ENCODE assay signal across 1 cellular context in genomic region chr6:52598123-52598823, GRCh38.
A peak's percentile ranks its signal among the peaks of the same experiment; 100 is the strongest.
TF ChIP-seq lines count a peak whose summit lies in the region.

No MANE protein-coding gene starts in this region.

TF ChIP-seq in HepG2, 621 proteins besides CTCF, POLR2A, EP300 and RAD21 (continued from another document and continues in another):
- no peak for TF ChIP-seq FOXO4 (CRISPR knock-in tag; conservative IDR thresholded peaks at IDR 0.05)
- no peak for TF ChIP-seq DZIP1 (CRISPR knock-in tag; IDR thresholded peaks at IDR 0.05)
- TF ChIP-seq MXD3 (CRISPR knock-in tag; IDR thresholded peaks at IDR 0.05): 0 out of 2 replicates have a peak, but pooled peaks have one; percentile 21
- TF ChIP-seq ATF4 (CRISPR knock-in tag; IDR thresholded peaks at IDR 0.05): peak in 1 of 2 experiments; percentile 50; a peak in 1 of 4 replicates
- peak; percentile 45; the same call in 1 of the 2 replicates for TF ChIP-seq ZBTB14 (CRISPR knock-in tag; IDR thresholded peaks at IDR 0.05)
- peak; percentile 23; the same call in 1 of the 2 replicates for TF ChIP-seq SKIL (CRISPR knock-in tag; IDR thresholded peaks at IDR 0.05; ENCODE audit: borderline replicate concordance)
- TF ChIP-seq ZNF142 (CRISPR knock-in tag; IDR thresholded peaks at IDR 0.05): no peak; the same call in 1 of the 2 replicates
- no peak for TF ChIP-seq ZNF589 (CRISPR knock-in tag; conservative IDR thresholded peaks at IDR 0.05)
- no peak for TF ChIP-seq TRIM24 (CRISPR knock-in tag; IDR thresholded peaks at IDR 0.05)
- peak; percentile 67; the same call in 1 of the 2 replicates for TF ChIP-seq FOXK2 (IDR thresholded peaks at IDR 0.05)
- no peak for TF ChIP-seq NFE2L1 (CRISPR knock-in tag; IDR thresholded peaks at IDR 0.05; ENCODE audit: borderline replicate concordance)
- no peak for TF ChIP-seq RFX1 (IDR thresholded peaks at IDR 0.05)
- TF ChIP-seq RBFOX2 (IDR thresholded peaks at IDR 0.05; ENCODE audit: low read depth, low read length): peak; percentile 78
- TF ChIP-seq RXRA (CRISPR knock-in tag; IDR thresholded peaks at IDR 0.05): peak; percentile 62
- TF ChIP-seq ZNF724P (CRISPR knock-in tag; IDR thresholded peaks at IDR 0.05; ENCODE audit: borderline replicate concordance): no peak
- peak; percentile 83; the same call in 1 of the 2 replicates for TF ChIP-seq RFXAP (CRISPR knock-in tag; IDR thresholded peaks at IDR 0.05; ENCODE audit: borderline replicate concordance)
- TF ChIP-seq MTF2 (CRISPR knock-in tag; IDR thresholded peaks at IDR 0.05; ENCODE audit: borderline replicate concordance): no peak
- no peak for TF ChIP-seq NCOA5 (CRISPR knock-in tag; IDR thresholded peaks at IDR 0.05)
- TF ChIP-seq ZNF3 (CRISPR knock-in tag; IDR thresholded peaks at IDR 0.05): no peak
- 0 out of 2 replicates have a peak, but pooled peaks have one; percentile 77 for TF ChIP-seq ZNF256 (CRISPR knock-in tag; conservative IDR thresholded peaks at IDR 0.05)
- no peak for TF ChIP-seq ZNF670 (CRISPR knock-in tag; IDR thresholded peaks at IDR 0.05; ENCODE audit: borderline replicate concordance)
- TF ChIP-seq RELA (CRISPR knock-in tag; IDR thresholded peaks at IDR 0.05): no peak
- peak; percentile 99 for TF ChIP-seq HNF1A (IDR thresholded peaks at IDR 0.05; ENCODE audit: low read depth)
- TF ChIP-seq HNF1A (CRISPR knock-in tag; IDR thresholded peaks at IDR 0.05; ENCODE audit: borderline replicate concordance): peak; percentile 99
- TF ChIP-seq RAD51 (IDR thresholded peaks at IDR 0.05; ENCODE audit: borderline replicate concordance): no peak
- peak; percentile 75; the same call in 1 of the 2 replicates for TF ChIP-seq MEF2D (CRISPR knock-in tag; IDR thresholded peaks at IDR 0.05)
- TF ChIP-seq MTERF4 (CRISPR knock-in tag; IDR thresholded peaks at IDR 0.05): 0 out of 2 replicates have a peak, but pooled peaks have one; percentile 11
- no peak for TF ChIP-seq ZNF530 (CRISPR knock-in tag; IDR thresholded peaks at IDR 0.05; ENCODE audit: low read depth)
